Comparison of ENCODE assay signal across 34 cellular contexts in the genomic region with DNA sequence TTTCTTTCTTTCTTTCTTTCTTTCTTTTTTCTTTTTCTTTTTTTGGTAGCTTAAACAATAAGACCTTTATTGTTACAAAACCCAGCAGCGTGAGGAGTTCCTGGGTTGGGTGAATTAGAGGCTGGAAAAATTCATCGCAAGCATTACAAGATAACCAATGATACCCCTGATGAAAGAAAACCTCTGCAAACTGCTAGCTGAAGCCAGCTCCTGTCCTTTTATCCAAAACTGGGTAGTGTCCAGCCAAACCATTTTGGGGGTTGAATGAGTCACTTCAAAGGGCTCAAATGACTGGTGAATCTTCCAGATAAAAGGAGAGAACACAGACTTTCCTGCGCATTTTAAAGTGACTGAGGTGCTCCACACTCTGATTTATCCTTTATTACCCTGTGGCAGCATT. TPM values are rescaled to one million over a fixed set of nuclear protein-coding genes. Genes with fewer than 3 reads are reported as not detected.
A peak's percentile ranks its signal among the peaks of the same experiment; 100 is the strongest.
DNase-seq lines count a peak whose midpoint lies in the region; ATAC-seq and TF ChIP-seq lines count a peak whose summit lies in the region.
"Had no signal": no experiment of that assay in that cellular context is flagged by ENCODE, and none has a peak within 500 bp of the region (broad histone marks: within the 10 kb centered on the region; RNA-seq: fewer than 3 reads in every experiment).

No MANE protein-coding gene starts in this region.

- no peak overlapping the region for H4K8ac ChIP-seq in mesenchymal stem cell (ENCODE audit: low read length)

- H3K4me1 ChIP-seq in GM23248 (ENCODE audit: insufficient read depth) (peaks cover 14% of the 10 kb centered on the region), left lung (peaks cover 0 to 6% of the 10 kb centered on the region in 2 donors), mesenchymal stem cell (ENCODE audit: control insufficient read depth, insufficient read depth, low read depth, low read length) (no peaks in the 10 kb centered on the region)
- H3K4me1 ChIP-seq: ascending aorta, colonic mucosa had no signal

- H3K27me3 ChIP-seq in GM23248 (replicated peaks; ENCODE audit: insufficient read depth) (no peaks in the 10 kb centered on the region), left lung (no peaks in the 10 kb centered on the region), mesenchymal stem cell (ENCODE audit: control insufficient read depth in 1 of 2, insufficient read depth in 1 of 2, low read length in 2 of 2) (no peaks in the 10 kb centered on the region)
- H3K27me3 ChIP-seq: ascending aorta, colonic mucosa, ovary had no signal

- H3K79me1 ChIP-seq in mesenchymal stem cell (replicated peaks; ENCODE audit: low read length, poor library complexity, severe bottlenecking): no peaks in the 10 kb centered on the region

- TF ChIP-seq CTCF in endothelial cell (IDR thresholded peaks at IDR 0.05; ENCODE audit: unreplicated experiment) (no peak), neural crest cell (conservative IDR thresholded peaks at IDR 0.05) (no peak), left lung (IDR thresholded peaks at IDR 0.05) (no peak)

- H3K4me2 ChIP-seq in GM23248 (ENCODE audit: unreplicated experiment) (no peak overlapping the region), mesenchymal stem cell (ENCODE audit: low read length, poor library complexity, severe bottlenecking) (no peak overlapping the region)
- H3K4me2 ChIP-seq: A549 had no signal

- H3K9me2 ChIP-seq in GM23248 (ENCODE audit: insufficient read depth): no peaks in the 10 kb centered on the region

- no peak overlapping the region for H2BK120ac ChIP-seq in mesenchymal stem cell (ENCODE audit: low read depth, low read length)

- intact Hi-C loops in left lung (cut with DNase I): no loop called here

- peaks cover 32% of the 10 kb centered on the region for H3K36me3 ChIP-seq in GM23248 (ENCODE audit: low read depth)
- H3K36me3 ChIP-seq in left lung: peaks cover 0 to 54% of the 10 kb centered on the region in 2 donors
- peaks cover 0 to 41% of the 10 kb centered on the region in 2 experiments for H3K36me3 ChIP-seq in mesenchymal stem cell (ENCODE audit: control insufficient read depth in 1 of 2, insufficient read depth in 2 of 2, low read depth in 1 of 2, low read length in 2 of 2)
- H3K36me3 ChIP-seq: colonic mucosa, ovary had no signal

- H3K4me1 Mint-ChIP-seq in endothelial cell (ENCODE audit: unreplicated experiment) (peaks cover 19% of the 10 kb centered on the region), neural crest cell (peaks cover 18% of the 10 kb centered on the region)

- peaks cover 27% of the 10 kb centered on the region for H3F3A ChIP-seq in GM23248 (ENCODE audit: insufficient read depth)

- H3K27ac Mint-ChIP-seq in endothelial cell (ENCODE audit: unreplicated experiment) (peak overlapping the region; percentile 59), neural crest cell (ENCODE audit: unreplicated experiment) (peak overlapping the region; percentile 13)
- H3K27ac Mint-ChIP-seq: activated CD4-positive, alpha-beta T cell treated with anti-CD3 and anti-CD28 coated beads, Interleukin-2, amount 10 ng/mL, durations not matched to agents 24 days and 14 days; activated naive CD8-positive, alpha-beta T cell treated with anti-CD3 and anti-CD28 coated beads for 36 hours; stimulated activated naive B cell treated with anti-CD40 and anti-IgM and Interleukin-4, amounts not matched to agents 10 μg/mL and 1 μg/mL and 100 μg/mL, for 72 hours had no signal

- H3K4me3 Mint-ChIP-seq in endothelial cell (ENCODE audit: unreplicated experiment): no peak overlapping the region
- no peak overlapping the region for H3K4me3 Mint-ChIP-seq in neural crest cell
- H3K4me3 Mint-ChIP-seq: activated CD4-positive, alpha-beta T cell treated with anti-CD3 and anti-CD28 coated beads, Interleukin-2, amount 10 ng/mL, durations not matched to agents 24 days and 14 days; activated naive CD8-positive, alpha-beta T cell treated with anti-CD3 and anti-CD28 coated beads for 36 hours; CD4-positive, alpha-beta memory T cell; naive thymus-derived CD8-positive, alpha-beta T cell; stimulated activated naive B cell treated with anti-CD40 and anti-IgM and Interleukin-4, amounts not matched to agents 10 μg/mL and 1 μg/mL and 100 μg/mL, for 72 hours had no signal

- no peak overlapping the region for H3K4ac ChIP-seq in mesenchymal stem cell (ENCODE audit: low read depth in 1 of 2, low read length in 2 of 2)

- no peaks in the 10 kb centered on the region for H3K79me2 ChIP-seq in GM23248 (ENCODE audit: insufficient read depth)

- 91 to 95% methylated on average over 3 of the region's 3 CpGs for WGBS in GM23248 (ENCODE audit: low coverage in 1 of 2, low lambda C conversion rate in 2 of 2, missing lambda C conversion rate in 2 of 2), 2 experiments
- 87% methylated on average over 1 of the region's 3 CpGs for WGBS in mesenchymal stem cell

- no peak overlapping the region for H3K23ac ChIP-seq in mesenchymal stem cell (ENCODE audit: low read length in 2 of 2)

- ATAC-seq in HG03521 (IDR thresholded peaks at IDR 0.05; ENCODE audit: unreplicated experiment): no peak
- no peak for ATAC-seq in left lung
- ATAC-seq: A549; HepG2; naive thymus-derived CD8-positive, alpha-beta T cell; stimulated activated naive B cell treated with anti-CD40 and anti-IgM and Interleukin-4, amounts not matched to agents 10 μg/mL and 1 μg/mL and 100 μg/mL, for 72 hours had no signal

- H2AFZ ChIP-seq in GM23248 (no peak overlapping the region), mesenchymal stem cell (ENCODE audit: low read depth, low read length) (no peak overlapping the region)

- no peak overlapping the region for H4K91ac ChIP-seq in mesenchymal stem cell (ENCODE audit: low read length)

- DNase-seq in GM23248 (peak; percentile 19), RPMI7951 (ENCODE audit: low read depth) (peak; percentile 70), endothelial cell (ENCODE audit: low spot score) (no peak), neural crest cell (ENCODE audit: low read depth, low spot score) (no peak), left lung (no peak), mesenchymal stem cell (no peak), NCI-H510A treated with DMSO at 0.1 percent for 48 hours (lab: John Stamatoyannopoulos, UW) (no peak)
- DNase-seq: activated CD4-positive, alpha-beta T cell treated with anti-CD3 and anti-CD28 coated beads, Interleukin-2, amount 10 ng/mL, durations not matched to agents 24 days and 14 days; activated CD8-positive, alpha-beta memory T cell treated with anti-CD3 and anti-CD28 coated beads for 24 hours; activated gamma-delta T cell; activated naive CD8-positive, alpha-beta T cell treated with anti-CD3 and anti-CD28 coated beads for 36 hours; CD4-positive, alpha-beta memory T cell; colonic mucosa; effector CD4-positive, alpha-beta T cell; glutamatergic neuron; GOT3; Kasumi-1; left ventricle myocardium inferior; naive thymus-derived CD8-positive, alpha-beta T cell; NCI-H1417 treated with DMSO at 0.1 percent for 48 hours; NCI-H2081 treated with DMSO at 0.1 percent for 48 hours; NCI-H226; NCI-H748 treated with DMSO at 0.1 percent for 48 hours; ovary; SIG-M5; stimulated activated naive B cell treated with anti-CD40 and anti-IgM and Interleukin-4, amounts not matched to agents 10 μg/mL and 1 μg/mL and 100 μg/mL, for 72 hours; SW 1271; T1000 had no signal

- H3K27ac ChIP-seq in GM23248 (no peak overlapping the region), left lung (no peak overlapping the region), mesenchymal stem cell (ENCODE audit: low read length, poor library complexity, severe bottlenecking) (no peak overlapping the region)
- H3K27ac ChIP-seq: A549, ascending aorta, colonic mucosa, epithelial cell of prostate, left ventricle myocardium inferior, ovary, skin epidermis had no signal

- H3K4me3 ChIP-seq in GM23248: no peak overlapping the region
- no peak overlapping the region for H3K4me3 ChIP-seq in left lung
- H3K4me3 ChIP-seq in mesenchymal stem cell (ENCODE audit: insufficient read depth in 1 of 2, low read depth in 1 of 2, low read length in 2 of 2): no peak overlapping the region
- H3K4me3 ChIP-seq: A549, ascending aorta, colonic mucosa, left ventricle myocardium inferior, ovary, skin epidermis had no signal

- H3K27me3 Mint-ChIP-seq in endothelial cell (ENCODE audit: unreplicated experiment): no peaks in the 10 kb centered on the region
- H3K27me3 Mint-ChIP-seq in neural crest cell (ENCODE audit: low read depth): no peaks in the 10 kb centered on the region
- H3K27me3 Mint-ChIP-seq: activated CD4-positive, alpha-beta T cell treated with anti-CD3 and anti-CD28 coated beads, Interleukin-2, amount 10 ng/mL, durations not matched to agents 24 days and 14 days; activated naive CD8-positive, alpha-beta T cell treated with anti-CD3 and anti-CD28 coated beads for 36 hours; CD4-positive, alpha-beta memory T cell; naive thymus-derived CD8-positive, alpha-beta T cell; stimulated activated naive B cell treated with anti-CD40 and anti-IgM and Interleukin-4, amounts not matched to agents 10 μg/mL and 1 μg/mL and 100 μg/mL, for 72 hours had no signal

- H2BK5ac ChIP-seq in mesenchymal stem cell (ENCODE audit: low read depth, low read length, poor library complexity, severe bottlenecking): no peak overlapping the region

- no peak overlapping the region for H2BK12ac ChIP-seq in mesenchymal stem cell (ENCODE audit: low read length in 2 of 2)

- H4K20me1 ChIP-seq in GM23248 (ENCODE audit: insufficient read depth): no peaks in the 10 kb centered on the region

- in situ Hi-C loops in GM23248 (cut with MboI): loop anchor here (25.0 kb wide), 1 partner anchor 90 kb away; no protein-coding TSS in a partner anchor

- no peak overlapping the region for H3K14ac ChIP-seq in mesenchymal stem cell (ENCODE audit: low read length in 2 of 2)

- no peak overlapping the region for H2BK15ac ChIP-seq in mesenchymal stem cell (ENCODE audit: low read depth, poor library complexity, severe bottlenecking)

- H3K9ac ChIP-seq in GM23248 (no peak overlapping the region), mesenchymal stem cell (ENCODE audit: low read length) (no peak overlapping the region)

- H3K9me3 Mint-ChIP-seq in endothelial cell (ENCODE audit: unreplicated experiment) (no peaks in the 10 kb centered on the region), neural crest cell (no peaks in the 10 kb centered on the region)
- H3K9me3 Mint-ChIP-seq: activated CD4-positive, alpha-beta T cell treated with anti-CD3 and anti-CD28 coated beads, Interleukin-2, amount 10 ng/mL, durations not matched to agents 24 days and 14 days; activated naive CD8-positive, alpha-beta T cell treated with anti-CD3 and anti-CD28 coated beads for 36 hours; CD4-positive, alpha-beta memory T cell; naive thymus-derived CD8-positive, alpha-beta T cell; stimulated activated naive B cell treated with anti-CD40 and anti-IgM and Interleukin-4, amounts not matched to agents 10 μg/mL and 1 μg/mL and 100 μg/mL, for 72 hours had no signal

- H3K9me3 ChIP-seq in GM23248 (ENCODE audit: low read depth) (no peaks in the 10 kb centered on the region), left lung (no peaks in the 10 kb centered on the region), mesenchymal stem cell (ENCODE audit: control insufficient read depth, low read length) (no peaks in the 10 kb centered on the region)
- H3K9me3 ChIP-seq: A549, ascending aorta, colonic mucosa, left ventricle myocardium inferior, ovary had no signal

- no peak overlapping the region for H2AK5ac ChIP-seq in mesenchymal stem cell (ENCODE audit: low read length, severe bottlenecking)

- no peak overlapping the region for H3K18ac ChIP-seq in mesenchymal stem cell (ENCODE audit: low read depth in 1 of 2, low read length in 2 of 2)

- peaks cover 14% of the 10 kb centered on the region for H3K36me3 Mint-ChIP-seq in endothelial cell (ENCODE audit: low read depth, unreplicated experiment)
- H3K36me3 Mint-ChIP-seq in neural crest cell (ENCODE audit: low read depth): peaks cover 23% of the 10 kb centered on the region

RNA-seq across cellular contexts. Expression of a gene that starts 32.6 kb away (rescaled TPM):
- total RNA-seq in GM23248 (2014; rRNA removed; shearing (Covaris generic)): 29.7 and 81.3 TPM in 2 replicates
- 13.8 and 14.9 TPM in 2 replicates for polyA plus RNA-seq in GM23248 (2016; fragmentation: Nextera tagmentation; extraction: Ambion mirVana)
- total RNA-seq in RPMI7951 (2014; rRNA removed; shearing (Covaris generic)): 33.3 and 41.6 TPM in 2 replicates
- total RNA-seq in endothelial cell (ENCODE audit: unreplicated experiment) (39.2 TPM), neural crest cell (44.8 and 50.1 TPM in 2 replicates), left lung (10 to 100 TPM; 37.9 to 53.5 TPM)
- 8.7 TPM for polyA plus RNA-seq in mesenchymal stem cell (2013, experiment 1 of 2)
- polyA plus RNA-seq in mesenchymal stem cell (2013, experiment 2 of 2): 7.8 TPM

RNA-seq across cellular contexts. Expression of a gene that starts 39.9 kb away (rescaled TPM):
- total RNA-seq in GM23248 (2014; rRNA removed; shearing (Covaris generic)): 48.8 and 64.6 TPM in 2 replicates
- polyA plus RNA-seq in GM23248 (2016; fragmentation: Nextera tagmentation; extraction: Ambion mirVana): 57.1 and 59.1 TPM in 2 replicates
- 52.1 and 59.7 TPM in 2 replicates for total RNA-seq in RPMI7951 (2014; rRNA removed; shearing (Covaris generic))
- total RNA-seq in endothelial cell (ENCODE audit: unreplicated experiment): 31.0 TPM
- total RNA-seq in neural crest cell: 21.5 and 22.1 TPM in 2 replicates
- total RNA-seq in left lung: 10 to 100 TPM; 48.6 to 54.5 TPM
- 49.0 TPM for polyA plus RNA-seq in mesenchymal stem cell (2013, experiment 1 of 2)
- polyA plus RNA-seq in mesenchymal stem cell (2013, experiment 2 of 2): 44.3 TPM

RNA-seq across cellular contexts. Expression of a gene that starts 44.4 kb away (rescaled TPM):
- total RNA-seq in GM23248 (2014; rRNA removed; shearing (Covaris generic)): 97.1 and 113 TPM in 2 replicates
- 37.2 and 38.5 TPM in 2 replicates for polyA plus RNA-seq in GM23248 (2016; fragmentation: Nextera tagmentation; extraction: Ambion mirVana)
- total RNA-seq in RPMI7951 (2014; rRNA removed; shearing (Covaris generic)): 63.9 and 69.6 TPM in 2 replicates
- 71.1 TPM for total RNA-seq in endothelial cell (ENCODE audit: unreplicated experiment)
- total RNA-seq in neural crest cell: 76.2 and 78.0 TPM in 2 replicates
- total RNA-seq in left lung: 100 to 1,000 TPM; 108 to 109 TPM
- 48.7 TPM for polyA plus RNA-seq in mesenchymal stem cell (2013, experiment 1 of 2)
- polyA plus RNA-seq in mesenchymal stem cell (2013, experiment 2 of 2): 48.3 TPM

Comparison
In these comparisons a context has a peak if more than half of its experiments do, and no peak if none do; other contexts are left out.
1. DNase-seq: peak in GM23248 (single experiment) and RPMI7951 (single experiment); none in endothelial cell (single experiment), neural crest cell (single experiment), left lung (0 of 2), mesenchymal stem cell (single experiment) and NCI-H510A treated with DMSO at 0.1 percent for 48 hours (single experiment).